1 cellular context compared by ENCODE assay signal in genomic region chr19:39996811-39997594, GRCh38.
A peak's percentile ranks its signal among the peaks of the same experiment; 100 is the strongest.
TF ChIP-seq lines count a peak whose summit lies in the region.

Gene ZNF546 (plus strand): TSS chr19:39997060. CDS start chr19:39998327, 1,267 bp downstream.

TF ChIP-seq in GM12878, 131 proteins besides CTCF, POLR2A, EP300 and RAD21 (continued from another document and continues in another):
- TF ChIP-seq, protein P1, sequence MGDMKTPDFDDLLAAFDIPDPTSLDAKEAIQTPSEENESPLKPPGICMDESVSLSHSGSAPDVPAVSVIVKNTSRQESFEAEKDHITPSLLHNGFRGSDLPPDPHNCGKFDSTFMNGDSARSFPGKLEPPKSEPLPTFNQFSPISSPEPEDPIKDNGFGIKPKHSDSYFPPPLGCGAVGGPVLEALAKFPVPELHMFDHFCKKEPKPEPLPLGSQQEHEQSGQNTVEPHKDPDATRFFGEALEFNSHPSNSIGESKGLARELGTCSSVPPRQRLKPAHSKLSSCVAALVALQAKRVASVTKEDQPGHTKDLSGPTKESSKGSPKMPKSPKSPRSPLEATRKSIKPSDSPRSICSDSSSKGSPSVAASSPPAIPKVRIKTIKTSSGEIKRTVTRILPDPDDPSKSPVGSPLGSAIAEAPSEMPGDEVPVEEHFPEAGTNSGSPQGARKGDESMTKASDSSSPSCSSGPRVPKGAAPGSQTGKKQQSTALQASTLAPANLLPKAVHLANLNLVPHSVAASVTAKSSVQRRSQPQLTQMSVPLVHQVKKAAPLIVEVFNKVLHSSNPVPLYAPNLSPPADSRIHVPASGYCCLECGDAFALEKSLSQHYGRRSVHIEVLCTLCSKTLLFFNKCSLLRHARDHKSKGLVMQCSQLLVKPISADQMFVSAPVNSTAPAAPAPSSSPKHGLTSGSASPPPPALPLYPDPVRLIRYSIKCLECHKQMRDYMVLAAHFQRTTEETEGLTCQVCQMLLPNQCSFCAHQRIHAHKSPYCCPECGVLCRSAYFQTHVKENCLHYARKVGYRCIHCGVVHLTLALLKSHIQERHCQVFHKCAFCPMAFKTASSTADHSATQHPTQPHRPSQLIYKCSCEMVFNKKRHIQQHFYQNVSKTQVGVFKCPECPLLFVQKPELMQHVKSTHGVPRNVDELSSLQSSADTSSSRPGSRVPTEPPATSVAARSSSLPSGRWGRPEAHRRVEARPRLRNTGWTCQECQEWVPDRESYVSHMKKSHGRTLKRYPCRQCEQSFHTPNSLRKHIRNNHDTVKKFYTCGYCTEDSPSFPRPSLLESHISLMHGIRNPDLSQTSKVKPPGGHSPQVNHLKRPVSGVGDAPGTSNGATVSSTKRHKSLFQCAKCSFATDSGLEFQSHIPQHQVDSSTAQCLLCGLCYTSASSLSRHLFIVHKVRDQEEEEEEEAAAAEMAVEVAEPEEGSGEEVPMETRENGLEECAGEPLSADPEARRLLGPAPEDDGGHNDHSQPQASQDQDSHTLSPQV (IDR thresholded peaks at IDR 0.05), result no peak
- TF ChIP-seq RFX5 (IDR thresholded peaks at IDR 0.05; ENCODE audit: low read depth, low read length) (no peak), E4F1 (IDR thresholded peaks at IDR 0.05; ENCODE audit: borderline replicate concordance, partially characterized antibody) (no peak), MYC (IDR thresholded peaks at IDR 0.05; ENCODE audit: insufficient read depth, insufficient read length, insufficient replicate concordance, low read length, severe bottlenecking) (no peak), KLF5 (IDR thresholded peaks at IDR 0.05; ENCODE audit: partially characterized antibody) (no peak), TAF1 (IDR thresholded peaks at IDR 0.05; ENCODE audit: borderline replicate concordance, low read depth, low read length) (peak; percentile 80), ZNF622 (IDR thresholded peaks at IDR 0.05) (no peak), CHD2 (IDR thresholded peaks at IDR 0.05; ENCODE audit: borderline replicate concordance, low read depth, low read length) (no peak), NKRF (conservative IDR thresholded peaks at IDR 0.05) (peak; percentile 78; the same call in 1 of the 2 replicates), PRDM15 (CRISPR knock-in tag; IDR thresholded peaks at IDR 0.05) (no peak), BRCA1 (IDR thresholded peaks at IDR 0.05; ENCODE audit: low read depth, low read length) (no peak), CEBPB (IDR thresholded peaks at IDR 0.05; ENCODE audit: borderline replicate concordance in 1 of 2, low read depth in 2 of 2, low read length in 2 of 2) (no peak), FOS (IDR thresholded peaks at IDR 0.05; ENCODE audit: borderline replicate concordance, extremely low read depth, insufficient read length) (no peak), IRF3 (IDR thresholded peaks at IDR 0.05) (no peak), NBN (IDR thresholded peaks at IDR 0.05) (peak; percentile 75; the same call in 1 of the 2 replicates), CEBPZ (IDR thresholded peaks at IDR 0.05; ENCODE audit: low read depth, low read length) (no peak), HDAC6 (IDR thresholded peaks at IDR 0.05; ENCODE audit: unreplicated experiment) (no peak), MTA2 (IDR thresholded peaks at IDR 0.05; ENCODE audit: low read depth) (no peak; the same call in 1 of the 2 replicates)
- TF ChIP-seq, protein P2, sequence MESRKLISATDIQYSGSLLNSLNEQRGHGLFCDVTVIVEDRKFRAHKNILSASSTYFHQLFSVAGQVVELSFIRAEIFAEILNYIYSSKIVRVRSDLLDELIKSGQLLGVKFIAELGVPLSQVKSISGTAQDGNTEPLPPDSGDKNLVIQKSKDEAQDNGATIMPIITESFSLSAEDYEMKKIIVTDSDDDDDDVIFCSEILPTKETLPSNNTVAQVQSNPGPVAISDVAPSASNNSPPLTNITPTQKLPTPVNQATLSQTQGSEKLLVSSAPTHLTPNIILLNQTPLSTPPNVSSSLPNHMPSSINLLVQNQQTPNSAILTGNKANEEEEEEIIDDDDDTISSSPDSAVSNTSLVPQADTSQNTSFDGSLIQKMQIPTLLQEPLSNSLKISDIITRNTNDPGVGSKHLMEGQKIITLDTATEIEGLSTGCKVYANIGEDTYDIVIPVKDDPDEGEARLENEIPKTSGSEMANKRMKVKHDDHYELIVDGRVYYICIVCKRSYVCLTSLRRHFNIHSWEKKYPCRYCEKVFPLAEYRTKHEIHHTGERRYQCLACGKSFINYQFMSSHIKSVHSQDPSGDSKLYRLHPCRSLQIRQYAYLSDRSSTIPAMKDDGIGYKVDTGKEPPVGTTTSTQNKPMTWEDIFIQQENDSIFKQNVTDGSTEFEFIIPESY (IDR thresholded peaks at IDR 0.05), result no peak
- TF ChIP-seq, protein P3, sequence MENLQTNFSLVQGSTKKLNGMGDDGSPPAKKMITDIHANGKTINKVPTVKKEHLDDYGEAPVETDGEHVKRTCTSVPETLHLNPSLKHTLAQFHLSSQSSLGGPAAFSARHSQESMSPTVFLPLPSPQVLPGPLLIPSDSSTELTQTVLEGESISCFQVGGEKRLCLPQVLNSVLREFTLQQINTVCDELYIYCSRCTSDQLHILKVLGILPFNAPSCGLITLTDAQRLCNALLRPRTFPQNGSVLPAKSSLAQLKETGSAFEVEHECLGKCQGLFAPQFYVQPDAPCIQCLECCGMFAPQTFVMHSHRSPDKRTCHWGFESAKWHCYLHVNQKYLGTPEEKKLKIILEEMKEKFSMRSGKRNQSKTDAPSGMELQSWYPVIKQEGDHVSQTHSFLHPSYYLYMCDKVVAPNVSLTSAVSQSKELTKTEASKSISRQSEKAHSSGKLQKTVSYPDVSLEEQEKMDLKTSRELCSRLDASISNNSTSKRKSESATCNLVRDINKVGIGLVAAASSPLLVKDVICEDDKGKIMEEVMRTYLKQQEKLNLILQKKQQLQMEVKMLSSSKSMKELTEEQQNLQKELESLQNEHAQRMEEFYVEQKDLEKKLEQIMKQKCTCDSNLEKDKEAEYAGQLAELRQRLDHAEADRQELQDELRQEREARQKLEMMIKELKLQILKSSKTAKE (IDR thresholded peaks at IDR 0.05; ENCODE audit: low read depth, poor library complexity, severe bottlenecking), result no peak
- TF ChIP-seq, protein P4, sequence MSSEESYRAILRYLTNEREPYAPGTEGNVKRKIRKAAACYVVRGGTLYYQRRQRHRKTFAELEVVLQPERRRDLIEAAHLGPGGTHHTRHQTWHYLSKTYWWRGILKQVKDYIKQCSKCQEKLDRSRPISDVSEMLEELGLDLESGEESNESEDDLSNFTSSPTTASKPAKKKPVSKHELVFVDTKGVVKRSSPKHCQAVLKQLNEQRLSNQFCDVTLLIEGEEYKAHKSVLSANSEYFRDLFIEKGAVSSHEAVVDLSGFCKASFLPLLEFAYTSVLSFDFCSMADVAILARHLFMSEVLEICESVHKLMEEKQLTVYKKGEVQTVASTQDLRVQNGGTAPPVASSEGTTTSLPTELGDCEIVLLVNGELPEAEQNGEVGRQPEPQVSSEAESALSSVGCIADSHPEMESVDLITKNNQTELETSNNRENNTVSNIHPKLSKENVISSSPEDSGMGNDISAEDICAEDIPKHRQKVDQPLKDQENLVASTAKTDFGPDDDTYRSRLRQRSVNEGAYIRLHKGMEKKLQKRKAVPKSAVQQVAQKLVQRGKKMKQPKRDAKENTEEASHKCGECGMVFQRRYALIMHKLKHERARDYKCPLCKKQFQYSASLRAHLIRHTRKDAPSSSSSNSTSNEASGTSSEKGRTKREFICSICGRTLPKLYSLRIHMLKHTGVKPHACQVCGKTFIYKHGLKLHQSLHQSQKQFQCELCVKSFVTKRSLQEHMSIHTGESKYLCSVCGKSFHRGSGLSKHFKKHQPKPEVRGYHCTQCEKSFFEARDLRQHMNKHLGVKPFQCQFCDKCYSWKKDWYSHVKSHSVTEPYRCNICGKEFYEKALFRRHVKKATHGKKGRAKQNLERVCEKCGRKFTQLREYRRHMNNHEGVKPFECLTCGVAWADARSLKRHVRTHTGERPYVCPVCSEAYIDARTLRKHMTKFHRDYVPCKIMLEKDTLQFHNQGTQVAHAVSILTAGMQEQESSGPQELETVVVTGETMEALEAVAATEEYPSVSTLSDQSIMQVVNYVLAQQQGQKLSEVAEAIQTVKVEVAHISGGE (CRISPR knock-in tag; IDR thresholded peaks at IDR 0.05), result peak; percentile 43; the same call in 1 of the 2 replicates
